8 cellular contexts compared by ENCODE assay signal in the genomic region with DNA sequence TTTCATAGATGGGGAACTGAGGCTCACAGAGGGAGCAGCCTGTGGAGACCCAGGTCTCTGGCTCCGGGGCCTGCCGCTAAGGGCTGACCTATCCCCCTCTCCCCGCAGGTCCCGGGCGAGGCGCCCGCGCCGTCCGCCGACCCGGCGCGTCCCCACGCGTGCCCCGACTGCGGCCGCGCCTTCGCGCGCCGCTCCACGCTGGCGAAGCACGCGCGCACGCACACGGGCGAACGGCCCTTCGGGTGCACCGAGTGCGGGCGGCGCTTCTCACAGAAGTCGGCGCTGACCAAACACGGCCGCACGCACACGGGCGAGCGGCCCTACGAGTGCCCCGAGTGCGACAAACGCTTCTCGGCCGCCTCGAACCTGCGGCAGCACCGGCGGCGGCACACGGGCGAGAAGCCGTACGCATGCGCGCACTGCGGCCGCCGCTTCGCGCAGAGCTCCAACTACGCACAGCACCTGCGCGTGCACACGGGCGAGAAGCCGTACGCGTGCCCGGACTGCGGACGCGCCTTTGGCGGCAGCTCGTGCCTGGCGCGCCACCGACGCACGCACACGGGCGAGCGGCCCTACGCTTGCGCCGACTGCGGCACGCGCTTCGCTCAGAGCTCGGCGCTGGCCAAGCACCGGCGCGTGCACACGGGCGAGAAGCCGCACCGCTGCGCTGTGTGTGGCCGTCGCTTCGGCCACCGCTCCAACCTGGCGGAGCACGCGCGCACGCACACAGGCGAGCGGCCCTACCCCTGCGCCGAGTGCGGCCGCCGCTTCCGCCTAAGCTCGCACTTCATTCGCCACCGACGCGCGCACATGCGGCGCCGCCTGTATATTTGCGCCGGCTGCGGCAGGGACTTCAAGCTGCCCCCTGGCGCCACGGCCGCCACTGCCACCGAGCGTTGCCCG. TPM values are rescaled to one million over a fixed set of nuclear protein-coding genes. Genes with fewer than 3 reads are reported as not detected.
DNase-seq lines count a peak whose midpoint lies in the region; ATAC-seq and TF ChIP-seq lines count a peak whose summit lies in the region.

No MANE protein-coding gene starts in this region.

- H3K9me3 ChIP-seq in DOHH2 (ENCODE audit: control insufficient read depth, insufficient read depth, low read length), result no peaks in the 10 kb centered on the region
- no peaks in the 10 kb centered on the region for H3K9me3 ChIP-seq in right atrium auricular region
- no peaks in the 10 kb centered on the region for H3K9me3 ChIP-seq in psoas muscle

- ATAC-seq in GM21723 (IDR thresholded peaks at IDR 0.05; ENCODE audit: unreplicated experiment) (peak; percentile 69), psoas muscle (peak; percentile 92 to 94 (median 93))

- H3K4me1 ChIP-seq in DOHH2 (ENCODE audit: control insufficient read depth, low read length) (peaks cover 17% of the 10 kb centered on the region), right atrium auricular region (peaks cover 0 to 11% of the 10 kb centered on the region in 2 donors), psoas muscle (no peaks in the 10 kb centered on the region)

- peak; percentile 92 for DNase-seq in SW480 (ENCODE audit: low spot score)
- DNase-seq in amniotic epithelial cell (ENCODE audit: low read depth), result peak; percentile 91
- peak; percentile 73 for DNase-seq in right atrium auricular region (ENCODE audit: low spot score)
- DNase-seq in psoas muscle, result peak; percentile 88 to 94
- peak; percentile 79 for DNase-seq in ureter (ENCODE audit: low spot score)

- H3K27ac ChIP-seq in DOHH2 (ENCODE audit: low read depth, low read length) (peak overlapping the region; percentile 29), right atrium auricular region (peak overlapping the region; percentile 81 to 90), psoas muscle (peak overlapping the region; percentile 82)

- H4K20me1 ChIP-seq in DOHH2 (ENCODE audit: control insufficient read depth, insufficient read depth, low read depth, low read length), result no peaks in the 10 kb centered on the region

- intact Hi-C loops in psoas muscle (cut with DNase I), result no loop called here

- peak overlapping the region; percentile 66 for H3K4me2 ChIP-seq in DOHH2 (ENCODE audit: low read length)

- no peak for TF ChIP-seq CTCF in DOHH2 (IDR thresholded peaks at IDR 0.05; ENCODE audit: low read depth, low read length, poor library complexity, severe bottlenecking)
- TF ChIP-seq CTCF in LNCAP (IDR thresholded peaks at IDR 0.05), result peak; percentile 37; the same call in 1 of the 2 replicates
- peak; percentile 23 to 46 for TF ChIP-seq CTCF in right atrium auricular region (IDR thresholded peaks at IDR 0.05)
- peak; percentile 31 for TF ChIP-seq CTCF in psoas muscle (IDR thresholded peaks at IDR 0.05)

- H3K27me3 ChIP-seq in DOHH2 (ENCODE audit: control insufficient read depth, low read length) (no peaks in the 10 kb centered on the region), right atrium auricular region (no peaks in the 10 kb centered on the region), psoas muscle (ENCODE audit: insufficient read depth in 3 of 3, low read length in 2 of 3) (no peaks in the 10 kb centered on the region)

- H3F3A ChIP-seq in DOHH2 (ENCODE audit: control insufficient read depth, insufficient read depth), result peaks cover 36% of the 10 kb centered on the region

- peaks cover 24% of the 10 kb centered on the region for H3K79me2 ChIP-seq in DOHH2 (ENCODE audit: control insufficient read depth, low read length)

- peak overlapping the region; percentile 73 for H3K4me3 ChIP-seq in DOHH2 (ENCODE audit: low read length)
- H3K4me3 ChIP-seq in right atrium auricular region, result peak overlapping the region; percentile 48 to 65
- peak overlapping the region; percentile 72 for H3K4me3 ChIP-seq in psoas muscle

- WGBS in psoas muscle, 3 donors, result 1 to 2% (median 1%) methylated on average over 109 to 142 of the region's 142 CpGs

- H3K9me2 ChIP-seq in DOHH2 (replicated peaks; ENCODE audit: control insufficient read depth, low read length), result no peaks in the 10 kb centered on the region

- H3K36me3 ChIP-seq in DOHH2 (ENCODE audit: control insufficient read depth, low read length), result peaks cover 54% of the 10 kb centered on the region
- peaks cover 1% of the 10 kb centered on the region for H3K36me3 ChIP-seq in right atrium auricular region
- H3K36me3 ChIP-seq in psoas muscle (ENCODE audit: insufficient read depth in 1 of 2, low read depth in 1 of 2), result peaks cover 5 to 34% of the 10 kb centered on the region in 2 donors

RNA-seq across cellular contexts. Expression of gene ZNF771, which starts 10.3 kb away (rescaled TPM):
- 10 to 100 TPM; 13.0 to 14.3 TPM for total RNA-seq in right atrium auricular region
- 10 to 100 TPM in 2 of 4 donors, 1 to 10 TPM in 2; 4.8 to 14.6 (median 9.1) TPM for total RNA-seq in psoas muscle
- 1 to 10 TPM; 5.3 to 7.4 (median 5.4) TPM for polyA plus RNA-seq in psoas muscle
- total RNA-seq in ureter, result 5.2 TPM

RNA-seq across cellular contexts. Expression of gene DCTPP1, which starts 12.1 kb away (rescaled TPM):
- total RNA-seq in right atrium auricular region (10 to 100 TPM; 14.4 to 18.7 TPM), psoas muscle (10 to 100 TPM; 23.3 to 54.4 (median 33.9) TPM), ureter (49.9 TPM)
- polyA plus RNA-seq in psoas muscle, result 10 to 100 TPM; 42.2 to 84.2 (median 52.7) TPM

RNA-seq across cellular contexts. Expression of gene ZNF48, which starts 22.5 kb away (rescaled TPM):
- 10 to 100 TPM in 1 of 2 donors, 1 to 10 TPM in 1; 5.7 to 10.7 TPM for total RNA-seq in right atrium auricular region
- 1 to 10 TPM; 2.8 to 7.8 (median 5.6) TPM for total RNA-seq in psoas muscle
- polyA plus RNA-seq in psoas muscle, result 1 to 10 TPM; 2.3 to 7.4 (median 3.2) TPM
- 8.1 TPM for total RNA-seq in ureter

RNA-seq across cellular contexts. Expression of gene SEPHS2, which starts 28.0 kb away (rescaled TPM):
- total RNA-seq in right atrium auricular region (10 to 100 TPM; 18.2 to 18.6 TPM), psoas muscle (10 to 100 TPM; 25.4 to 61.4 (median 46.9) TPM), ureter (36.2 TPM)
- 10 to 100 TPM; 39.0 to 96.7 (median 63.8) TPM for polyA plus RNA-seq in psoas muscle

RNA-seq across cellular contexts. Expression of gene SEPTIN1, which starts 35.3 kb away (rescaled TPM):
- total RNA-seq in right atrium auricular region, result under 1 TPM in 1 of 2 donors, not detected in 1; 0.35 TPM
- 1 to 10 TPM in 2 of 4 donors, under 1 TPM in 2; 0.34 to 1.8 (median 0.90) TPM for total RNA-seq in psoas muscle
- polyA plus RNA-seq in psoas muscle, result under 1 TPM; 0.22 to 0.51 (median 0.28) TPM
- 8.2 TPM for total RNA-seq in ureter

Comparison
In these comparisons a context has a peak if more than half of its experiments do, and no peak if none do; other contexts are left out.
1. Peak in every context shown above with its lines: DNase-seq, ATAC-seq, H3K4me3 ChIP-seq and H3K27ac ChIP-seq.
2. H3K27ac ChIP-seq: peak in every context shown above with its lines; median percentile 86 in right atrium auricular region; 82 in psoas muscle; 29 in DOHH2.